In the genomic region with DNA sequence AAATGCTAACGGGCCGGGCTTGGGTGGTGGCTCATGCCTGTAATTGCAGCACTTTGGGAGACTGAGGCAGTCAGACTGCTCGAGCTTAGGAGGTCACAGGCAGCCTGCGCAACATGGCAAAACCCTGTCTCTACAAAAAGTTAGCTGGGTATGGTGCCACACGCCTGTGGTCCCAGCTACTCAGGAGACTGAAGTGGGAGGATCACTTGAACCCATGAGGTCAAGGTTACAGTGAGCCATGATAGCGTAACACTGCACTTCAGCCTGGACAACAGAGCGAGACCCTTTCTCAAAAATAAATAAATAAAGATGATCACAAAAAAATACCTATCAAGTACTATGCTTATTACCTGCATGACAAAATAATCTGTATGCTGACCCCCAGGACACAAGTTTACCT, we compare ENCODE assay signal across 22 cellular contexts. TPM values are rescaled to one million over a fixed set of nuclear protein-coding genes. Genes with fewer than 3 reads are reported as not detected.
A peak's percentile ranks its signal among the peaks of the same experiment; 100 is the strongest.
DNase-seq lines count a peak whose midpoint lies in the region; ATAC-seq lines count a peak whose summit lies in the region.
"Had no signal": no experiment of that assay in that cellular context is flagged by ENCODE, and none has a peak within 500 bp of the region (broad histone marks: within the 10 kb centered on the region; RNA-seq: fewer than 3 reads in every experiment).

No MANE protein-coding gene starts in this region.

- no peaks in the 10 kb centered on the region for H3K4me1 ChIP-seq in CD8-positive, alpha-beta memory T cell (ENCODE audit: insufficient read depth, low read length)
- H3K4me1 ChIP-seq: BLaER1 had no signal

- no peak overlapping the region for H3K4me3 Mint-ChIP-seq in activated naive CD8-positive, alpha-beta T cell
- H3K4me3 Mint-ChIP-seq in activated naive CD8-positive, alpha-beta T cell treated with anti-CD3 and anti-CD28 coated beads, Interleukin-2, amount 50 U/mL, for 24 hours = no peak overlapping the region
- peak overlapping the region in 1 of 7 donors; percentile 69 for H3K4me3 Mint-ChIP-seq in CD8-positive, alpha-beta memory T cell
- H3K4me3 Mint-ChIP-seq in central memory CD8-positive, alpha-beta T cell = no peak overlapping the region

- H3K27me3 ChIP-seq in CD8-positive, alpha-beta memory T cell (ENCODE audit: insufficient read depth, low read length, poor library complexity, severe bottlenecking) = no peaks in the 10 kb centered on the region
- H3K27me3 ChIP-seq: BLaER1, MG63 had no signal

- peaks cover 7% of the 10 kb centered on the region for H3K36me3 Mint-ChIP-seq in activated naive CD8-positive, alpha-beta T cell
- peaks cover 27% of the 10 kb centered on the region for H3K36me3 Mint-ChIP-seq in activated naive CD8-positive, alpha-beta T cell treated with anti-CD3 and anti-CD28 coated beads, Interleukin-2, amount 50 U/mL, for 24 hours (ENCODE audit: low read depth)
- peaks cover 0 to 64% (median 6%) of the 10 kb centered on the region in 3 donors for H3K36me3 Mint-ChIP-seq in CD8-positive, alpha-beta memory T cell
- peaks cover 57% of the 10 kb centered on the region for H3K36me3 Mint-ChIP-seq in central memory CD8-positive, alpha-beta T cell (ENCODE audit: insufficient read depth)

- CTCF ChIA-PET in CD8-positive, alpha-beta memory T cell (lab: Charles Lee) = no interaction called here

- H3K27ac ChIP-seq in CD8-positive, alpha-beta memory T cell (ENCODE audit: low read depth, low read length) = no peak overlapping the region
- H3K27ac ChIP-seq: BLaER1, GM23248 had no signal

- POLR2A ChIA-PET in CD8-positive, alpha-beta memory T cell (lab: Charles Lee) = no interaction called here

- no peak for ATAC-seq in activated naive CD8-positive, alpha-beta T cell treated with anti-CD3 and anti-CD28 coated beads, Interleukin-2, amount 50 U/mL, for 24 hours
- ATAC-seq in central memory CD8-positive, alpha-beta T cell (replicated peaks; ENCODE audit: extremely low read depth, poor library complexity, severe bottlenecking) = no peak
- ATAC-seq in GM19455 (IDR thresholded peaks at IDR 0.05; ENCODE audit: unreplicated experiment) (no peak), GM19035 (IDR thresholded peaks at IDR 0.05; ENCODE audit: unreplicated experiment) (no peak)
- ATAC-seq: PC-3 had no signal

- no peaks in the 10 kb centered on the region for H3K9me3 ChIP-seq in CD8-positive, alpha-beta memory T cell (ENCODE audit: low read length)
- H3K9me3 ChIP-seq: BLaER1, MG63, SK-N-SH had no signal

- DNase-seq in activated naive CD8-positive, alpha-beta T cell treated with anti-CD3 and anti-CD28 coated beads, Interleukin-2, amount 50 U/mL, for 24 hours = no peak
- DNase-seq in CD8-positive, alpha-beta memory T cell = no peak
- DNase-seq in central memory CD8-positive, alpha-beta T cell (ENCODE audit: low spot score in 2 of 2) = no peak
- DNase-seq in effector CD8-positive, alpha-beta T cell (lab: John Stamatoyannopoulos, UW) = no peak
- DNase-seq: Calu3; DMS79 treated with DMSO at 0.1 percent for 48 hours; GM23248; H7; KBM-7; MG63; NCI-H1105 treated with DMSO at 0.1 percent for 48 hours; NCI-H2029; NCI-H446; NCI-H526; NCI-H82; NK-92 treated with Interleukin-12 subunit alpha and Interleukin-12 subunit beta, amount 100 ng/mL, for 24 hours; PC-3; SK-N-SH had no signal

- H3K4me1 Mint-ChIP-seq in activated naive CD8-positive, alpha-beta T cell (ENCODE audit: low read depth) = peaks cover 15% of the 10 kb centered on the region
- H3K4me1 Mint-ChIP-seq in activated naive CD8-positive, alpha-beta T cell treated with anti-CD3 and anti-CD28 coated beads, Interleukin-2, amount 50 U/mL, for 24 hours = peaks cover 11% of the 10 kb centered on the region
- H3K4me1 Mint-ChIP-seq in CD8-positive, alpha-beta memory T cell = peaks cover 24 to 34% (median 29%) of the 10 kb centered on the region in 3 donors
- H3K4me1 Mint-ChIP-seq in central memory CD8-positive, alpha-beta T cell = peaks cover 22% of the 10 kb centered on the region

- H3K9me3 Mint-ChIP-seq in activated naive CD8-positive, alpha-beta T cell (ENCODE audit: low read depth) = no peaks in the 10 kb centered on the region
- H3K9me3 Mint-ChIP-seq in activated naive CD8-positive, alpha-beta T cell treated with anti-CD3 and anti-CD28 coated beads, Interleukin-2, amount 50 U/mL, for 24 hours = no peaks in the 10 kb centered on the region
- no peaks in the 10 kb centered on the region for H3K9me3 Mint-ChIP-seq in CD8-positive, alpha-beta memory T cell
- H3K9me3 Mint-ChIP-seq in central memory CD8-positive, alpha-beta T cell = no peaks in the 10 kb centered on the region

- H3K27me3 Mint-ChIP-seq in activated naive CD8-positive, alpha-beta T cell = no peaks in the 10 kb centered on the region
- no peaks in the 10 kb centered on the region for H3K27me3 Mint-ChIP-seq in activated naive CD8-positive, alpha-beta T cell treated with anti-CD3 and anti-CD28 coated beads, Interleukin-2, amount 50 U/mL, for 24 hours
- no peaks in the 10 kb centered on the region for H3K27me3 Mint-ChIP-seq in CD8-positive, alpha-beta memory T cell
- H3K27me3 Mint-ChIP-seq in central memory CD8-positive, alpha-beta T cell = no peaks in the 10 kb centered on the region

- peaks cover 18% of the 10 kb centered on the region for H3K36me3 ChIP-seq in CD8-positive, alpha-beta memory T cell (ENCODE audit: insufficient read depth, low read length)

- no peak overlapping the region for H3K4me3 ChIP-seq in CD8-positive, alpha-beta memory T cell (ENCODE audit: low read length)
- H3K4me3 ChIP-seq: BLaER1, GM23248, MG63 had no signal

- peak overlapping the region; percentile 41 for H3K27ac Mint-ChIP-seq in activated naive CD8-positive, alpha-beta T cell
- H3K27ac Mint-ChIP-seq in activated naive CD8-positive, alpha-beta T cell treated with anti-CD3 and anti-CD28 coated beads, Interleukin-2, amount 50 U/mL, for 24 hours = no peak overlapping the region
- H3K27ac Mint-ChIP-seq in CD8-positive, alpha-beta memory T cell = peak overlapping the region in 5 of 8 donors; percentile 7 to 47 (median 37)
- H3K27ac Mint-ChIP-seq in central memory CD8-positive, alpha-beta T cell (ENCODE audit: low read depth) = peak overlapping the region; percentile 22

RNA-seq across cellular contexts. Expression of gene INTS2, which starts 46.3 kb away (rescaled TPM):
- 10 to 100 TPM; 25.9 to 26.4 TPM for total RNA-seq in CD8-positive, alpha-beta memory T cell
- 3.6 TPM for polyA plus RNA-seq in CD8-positive, alpha-beta memory T cell
